Comparison of ENCODE assay signal across 8 cellular contexts in genomic region chr9:5450360-5451051, GRCh38. TPM values are rescaled to one million over a fixed set of nuclear protein-coding genes. Genes with fewer than 3 reads are reported as not detected.
A peak's percentile ranks its signal among the peaks of the same experiment; 100 is the strongest.
DNase-seq lines count a peak whose midpoint lies in the region; ATAC-seq and TF ChIP-seq lines count a peak whose summit lies in the region.

CD274 (plus strand) TSS chr9:5450542; CDS start chr9:5456114, 5,572 bp downstream.

- H3K4me1 Mint-ChIP-seq in CD8-positive, alpha-beta memory T cell, result peaks cover 53 to 91% (median 85%) of the 10 kb centered on the region in 3 donors
- H3K4me1 Mint-ChIP-seq in activated T-cell treated with anti-CD3 and anti-CD28 coated beads, Interleukin-2, amount 50 U/mL, for 24 hours (ENCODE audit: low read depth), result peaks cover 80% of the 10 kb centered on the region

- intact Hi-C loops in esophagus muscularis mucosa (cut with DNase I), result loop anchor here (5.0 to 10.0 kb wide), 2 partner anchors 137 to 564 kb away; partner anchors contain the start of gene RANBP6

- no peaks in the 10 kb centered on the region for H3K9me3 ChIP-seq in CD8-positive, alpha-beta memory T cell (ENCODE audit: low read length)
- H3K9me3 ChIP-seq in OCI-LY3 (ENCODE audit: insufficient read depth, low read length), result no peaks in the 10 kb centered on the region
- peaks cover 0 to 3% (median 0%) of the 10 kb centered on the region in 4 donors for H3K9me3 ChIP-seq in esophagus muscularis mucosa
- no peaks in the 10 kb centered on the region for H3K9me3 ChIP-seq in muscle layer of duodenum (ENCODE audit: control insufficient read depth in 1 of 2, low read length in 2 of 2)

- peak; percentile 88 for TF ChIP-seq CTCF in OCI-LY3 (IDR thresholded peaks at IDR 0.05; ENCODE audit: low read depth, low read length)
- TF ChIP-seq CTCF in esophagus muscularis mucosa (IDR thresholded peaks at IDR 0.05), result peak; percentile 75 to 81 (median 75)

- H3K79me2 ChIP-seq in OCI-LY3 (ENCODE audit: low read length), result peaks cover 16% of the 10 kb centered on the region; the same call in 1 of the 2 replicates

- peak within 1 kb of the TSS; percentile 86 to 98 (median 96) for H3K4me3 Mint-ChIP-seq in CD8-positive, alpha-beta memory T cell
- peak within 1 kb of the TSS; percentile 96 for H3K4me3 Mint-ChIP-seq in activated T-cell treated with anti-CD3 and anti-CD28 coated beads, Interleukin-2, amount 50 U/mL, for 24 hours

- H3K9ac ChIP-seq in OCI-LY3 (ENCODE audit: low read length), result peak within 1 kb of the TSS; percentile 70

- no peaks in the 10 kb centered on the region for H3K27me3 Mint-ChIP-seq in CD8-positive, alpha-beta memory T cell
- no peaks in the 10 kb centered on the region for H3K27me3 Mint-ChIP-seq in activated T-cell treated with anti-CD3 and anti-CD28 coated beads, Interleukin-2, amount 50 U/mL, for 24 hours

- peak within 1 kb of the TSS; percentile 88 for H3K4me3 ChIP-seq in CD8-positive, alpha-beta memory T cell (ENCODE audit: low read length)
- H3K4me3 ChIP-seq in OCI-LY3 (ENCODE audit: low read length), result peak within 1 kb of the TSS; percentile 80
- peak within 1 kb of the TSS; percentile 56 to 70 (median 58) for H3K4me3 ChIP-seq in esophagus muscularis mucosa
- peak within 1 kb of the TSS; percentile 80 to 84 for H3K4me3 ChIP-seq in muscle layer of duodenum (ENCODE audit: low read depth in 1 of 2, low read length in 2 of 2)

- no peaks in the 10 kb centered on the region for H3K36me3 ChIP-seq in CD8-positive, alpha-beta memory T cell (ENCODE audit: insufficient read depth, low read length)
- H3K36me3 ChIP-seq in OCI-LY3 (replicated peaks; ENCODE audit: low read depth, low read length) (no peaks in the 10 kb centered on the region), esophagus muscularis mucosa (no peaks in the 10 kb centered on the region), muscle layer of duodenum (ENCODE audit: control insufficient read depth in 1 of 2, insufficient read depth in 2 of 2, low read length in 2 of 2) (no peaks in the 10 kb centered on the region)

- peak within 1 kb of the TSS; percentile 92 to 99 (median 98) for H3K27ac Mint-ChIP-seq in CD8-positive, alpha-beta memory T cell
- H3K27ac Mint-ChIP-seq in activated T-cell treated with anti-CD3 and anti-CD28 coated beads, Interleukin-2, amount 50 U/mL, for 24 hours, result peak within 1 kb of the TSS; percentile 88

- no peaks in the 10 kb centered on the region for H4K20me1 ChIP-seq in OCI-LY3 (ENCODE audit: insufficient read depth, low read length)

- 4% methylated on average over 35 of the region's 36 CpGs for WGBS in esophagus muscularis mucosa

- H3K4me2 ChIP-seq in OCI-LY3 (ENCODE audit: low read length), result peak within 1 kb of the TSS; percentile 82

- peak within 1 kb of the TSS; percentile 92 for H3K27ac ChIP-seq in CD8-positive, alpha-beta memory T cell (ENCODE audit: low read depth, low read length)
- peak within 1 kb of the TSS; percentile 82 for H3K27ac ChIP-seq in OCI-LY3 (ENCODE audit: low read length)
- H3K27ac ChIP-seq in esophagus muscularis mucosa (replicated peaks in 1 of 4), result peak within 1 kb of the TSS; percentile 73 to 80 (median 76)
- peak within 1 kb of the TSS; percentile 97 for H3K27ac ChIP-seq in muscle layer of duodenum (ENCODE audit: low read length)

- POLR2A ChIA-PET in CD8-positive, alpha-beta memory T cell (lab: Charles Lee), result interaction anchor here (1.1 to 2.8 kb wide), 6 partner anchors 12 to 1924 kb away, joined by 3 to 33 read pairs (median 6); partner anchors contain the start of gene PLGRKT

- peaks cover 42% of the 10 kb centered on the region for H3K4me1 ChIP-seq in CD8-positive, alpha-beta memory T cell (ENCODE audit: insufficient read depth, low read length)
- H3K4me1 ChIP-seq in OCI-LY3 (ENCODE audit: low read length), result peaks cover 89% of the 10 kb centered on the region
- peaks cover 16 to 23% (median 18%) of the 10 kb centered on the region in 4 donors for H3K4me1 ChIP-seq in esophagus muscularis mucosa
- H3K4me1 ChIP-seq in muscle layer of duodenum (ENCODE audit: control insufficient read depth in 1 of 2, insufficient read depth in 2 of 2, low read length in 2 of 2), result peaks cover 7 to 14% of the 10 kb centered on the region in 2 donors

- no peaks in the 10 kb centered on the region for H3K27me3 ChIP-seq in CD8-positive, alpha-beta memory T cell (ENCODE audit: insufficient read depth, low read length, poor library complexity, severe bottlenecking)
- no peaks in the 10 kb centered on the region for H3K27me3 ChIP-seq in OCI-LY3 (ENCODE audit: low read depth, low read length)
- no peaks in the 10 kb centered on the region for H3K27me3 ChIP-seq in esophagus muscularis mucosa
- H3K27me3 ChIP-seq in muscle layer of duodenum (ENCODE audit: low read depth, low read length), result no peaks in the 10 kb centered on the region

- peak; percentile 53 for ATAC-seq in GM19455 (IDR thresholded peaks at IDR 0.05; ENCODE audit: unreplicated experiment)

- H3K9me3 Mint-ChIP-seq in CD8-positive, alpha-beta memory T cell, result no peaks in the 10 kb centered on the region
- no peaks in the 10 kb centered on the region for H3K9me3 Mint-ChIP-seq in activated T-cell treated with anti-CD3 and anti-CD28 coated beads, Interleukin-2, amount 50 U/mL, for 24 hours

- TF ChIP-seq EP300 in esophagus muscularis mucosa (IDR thresholded peaks at IDR 0.05), result no peak

- H3K36me3 Mint-ChIP-seq in CD8-positive, alpha-beta memory T cell, result peaks cover 0 to 6% (median 0%) of the 10 kb centered on the region in 3 donors
- peaks cover 47% of the 10 kb centered on the region for H3K36me3 Mint-ChIP-seq in activated T-cell treated with anti-CD3 and anti-CD28 coated beads, Interleukin-2, amount 50 U/mL, for 24 hours (ENCODE audit: low read depth)

- TF ChIP-seq POLR2A in esophagus muscularis mucosa (IDR thresholded peaks at IDR 0.05; ENCODE audit: low read depth), result no peak

- CTCF ChIA-PET in CD8-positive, alpha-beta memory T cell (lab: Charles Lee), result interaction anchor here (0.7 to 2.8 kb wide), 33 partner anchors 8 to 384 kb away, joined by 3 to 56 read pairs (median 5); partner anchors contain the start of genes ERMP1, INSL6, PLGRKT and RIC1

- H2AFZ ChIP-seq in OCI-LY3 (ENCODE audit: low read depth, low read length), result peak within 1 kb of the TSS; percentile 34; the same call in 1 of the 2 replicates

- peak; percentile 66 to 85 (median 79) for DNase-seq in CD8-positive, alpha-beta memory T cell
- DNase-seq in HS-27A (ENCODE audit: low read depth), result peak; percentile 50
- peak; percentile 88 for DNase-seq in activated T-cell treated with anti-CD3 and anti-CD28 coated beads, Interleukin-2, amount 50 U/mL, for 24 hours
- peak; percentile 94 for DNase-seq in esophagus muscularis mucosa (ENCODE audit: extremely low spot score)
- peak; percentile 58 for DNase-seq in stimulated activated CD8-positive, alpha-beta memory T cell treated with anti-CD3 and anti-CD28 coated beads, Interleukin-7, amount 100 ng/mL, for 24 hours (ENCODE audit: low read depth)

RNA-seq across cellular contexts. Expression of gene CD274, which starts in this region (rescaled TPM):
- total RNA-seq in CD8-positive, alpha-beta memory T cell, result 10 to 100 TPM; 13.2 to 17.6 TPM
- polyA plus RNA-seq in CD8-positive, alpha-beta memory T cell, result 6.1 TPM
- 1 to 10 TPM in 3 of 4 donors, under 1 TPM in 1; 0.65 to 4.5 (median 2.6) TPM for total RNA-seq in esophagus muscularis mucosa

Comparison
In these comparisons a context has a peak if more than half of its experiments do, and no peak if none do; other contexts are left out.
1. Peak in every context shown above with its lines: DNase-seq, ATAC-seq, H3K4me3 ChIP-seq and H3K27ac ChIP-seq.